In the genomic region with DNA sequence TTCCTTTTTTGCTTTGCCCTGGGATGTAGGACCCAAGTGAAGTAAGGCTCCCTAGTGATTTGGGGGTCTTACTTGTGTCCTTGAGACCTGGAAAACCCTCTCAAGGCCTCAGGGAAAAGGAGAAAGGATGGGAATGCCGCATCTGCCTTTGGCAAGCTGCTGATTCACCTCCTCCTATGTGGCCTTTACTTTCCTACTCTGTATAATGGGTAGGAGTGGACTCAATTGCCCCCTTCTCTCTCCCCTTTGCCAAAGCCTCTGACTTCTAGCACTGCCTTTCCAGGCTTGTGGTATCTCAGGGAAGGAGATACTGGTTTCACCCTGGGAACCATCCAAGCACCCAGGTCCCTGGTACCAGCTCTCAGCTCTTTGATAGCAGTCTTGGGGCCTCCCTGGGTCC, we compare ENCODE assay signal across 1 cellular context.
TF ChIP-seq lines count a peak whose summit lies in the region.

No MANE protein-coding gene starts in this region.

TF ChIP-seq in HCT116, 20 proteins besides CTCF, POLR2A, EP300 and RAD21 (continued from another document):
- TF ChIP-seq ZNF274 (IDR thresholded peaks at IDR 0.05; ENCODE audit: low read depth, low read length), result no peak
TF ChIP-seq in HCT116: peak in this region for 0.
